Comparison of ENCODE assay signal across 28 cellular contexts in the genomic region with DNA sequence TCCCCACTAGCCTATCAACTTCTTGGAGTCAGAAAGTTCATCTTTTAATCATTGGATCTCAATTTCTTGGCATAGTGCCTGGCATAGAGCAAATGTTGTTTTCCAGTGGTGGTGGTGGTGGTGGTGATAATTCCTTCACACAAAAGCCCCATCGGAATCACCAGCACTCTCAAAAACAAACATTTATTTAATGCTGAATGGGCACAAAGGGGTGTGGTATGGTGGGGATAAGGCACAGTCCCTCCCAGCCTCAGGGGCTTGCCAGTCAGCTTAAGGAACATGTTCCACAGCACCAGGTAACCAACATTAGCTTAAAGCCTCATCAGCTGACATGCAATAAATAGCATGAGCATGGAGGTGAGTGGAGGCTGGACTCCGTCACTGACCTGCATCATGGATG. TPM values are rescaled to one million over a fixed set of nuclear protein-coding genes. Genes with fewer than 3 reads are reported as not detected.
DNase-seq lines count a peak whose midpoint lies in the region; ATAC-seq, FAIRE-seq and TF ChIP-seq lines count a peak whose summit lies in the region.
"Had no signal": no experiment of that assay in that cellular context is flagged by ENCODE, and none has a peak within 500 bp of the region (broad histone marks: within the 10 kb centered on the region; RNA-seq: fewer than 3 reads in every experiment).

No MANE protein-coding gene starts in this region.

- H4K20me1 ChIP-seq in HepG2 (ENCODE audit: insufficient read depth, low read length), result no peaks in the 10 kb centered on the region
- H4K20me1 ChIP-seq: BLaER1 had no signal

- TF ChIP-seq CTCF in HepG2 (CRISPR knock-in tag; IDR thresholded peaks at IDR 0.05) (no peak), right lobe of liver (IDR thresholded peaks at IDR 0.05) (no peak)

- BruUV-seq in HepG2 (replicated peaks; lab: Mats Ljungman, UMichigan), result no TSS peak

- no peak for TF ChIP-seq POLR2A in HepG2 (IDR thresholded peaks at IDR 0.05; ENCODE audit: insufficient read depth in 1 of 2, low read depth in 2 of 2, low read length in 2 of 2)
- no peak for TF ChIP-seq POLR2A in right lobe of liver (IDR thresholded peaks at IDR 0.05)

- in situ Hi-C loops in HepG2 (cut with HindIII; ENCODE audit: extremely low pct_ligation_motif_present, low pct_unique_long_range_greater_than_20kb), result no loop called here

- H3K9me3 ChIP-seq in HepG2 (ENCODE audit: low read length) (no peaks in the 10 kb centered on the region), right lobe of liver (no peaks in the 10 kb centered on the region), small intestine (ENCODE audit: control insufficient read depth, low read depth) (no peaks in the 10 kb centered on the region)
- H3K9me3 ChIP-seq: BE2C had no signal

- no peak for TF ChIP-seq RAD21 in HepG2 (CRISPR knock-in tag; IDR thresholded peaks at IDR 0.05)

- H3K27ac ChIP-seq in HepG2 (ENCODE audit: extremely low read length, insufficient read depth, low read length) (no peak overlapping the region), right lobe of liver (no peak overlapping the region), small intestine (ENCODE audit: low read depth in 1 of 2, low read length in 1 of 2) (no peak overlapping the region)
- H3K27ac ChIP-seq: 22Rv1, BLaER1 had no signal

- 36% methylated on average over 2 of the region's 2 CpGs for WGBS in HepG2 (ENCODE audit: low lambda C conversion rate)
- WGBS in right lobe of liver (ENCODE audit: insufficient coverage, low coverage, low lambda C conversion rate, missing lambda C conversion rate), result 75% methylated on average over 1 of the region's 2 CpGs
- 74 to 92% (median 79%) methylated on average over 2 of the region's 2 CpGs for WGBS in small intestine, 3 donors

- no peak overlapping the region for H2AFZ ChIP-seq in HepG2 (ENCODE audit: low read length)

- DNase-seq in HepG2 (ENCODE audit: low spot score) (no peak), right lobe of liver (no peak), small intestine (peak; percentile 11), T-helper 9 cell (no peak)
- DNase-seq in stimulated activated CD4-positive, alpha-beta T cell treated with anti-CD3 and anti-CD28 coated beads, Interleukin-12 subunit alpha, Interleukin-12 subunit beta, amount 100 ng/mL, for 4 hours, result no peak
- DNase-seq: ACHN; BE2C; C1 segment of cervical spinal cord; CD4-positive, alpha-beta memory T cell; CD4-positive, CD25-positive, alpha-beta regulatory T cell; CD8-positive, alpha-beta memory T cell; COR-L47; DMS 273 treated with DMSO at 0.1 percent for 48 hours; DMS153; DMS53; DMS79; DND-41; EL; GDM1 had no signal

- TF ChIP-seq EP300 in HepG2 (IDR thresholded peaks at IDR 0.05; ENCODE audit: low read depth in 2 of 2, low read length in 2 of 2), result no peak
- no peak for TF ChIP-seq EP300 in HepG2 (CRISPR knock-in tag; IDR thresholded peaks at IDR 0.05; ENCODE audit: borderline replicate concordance)

- ATAC-seq in HepG2, result no peak
- no peak for ATAC-seq in right lobe of liver
- ATAC-seq: GM12878 had no signal

- no peaks in the 10 kb centered on the region for H3K36me3 ChIP-seq in HepG2 (replicated peaks in 1 of 2; ENCODE audit: control insufficient read depth in 1 of 2, insufficient read depth in 2 of 2, low read length in 2 of 2)
- H3K36me3 ChIP-seq in right lobe of liver, result no peaks in the 10 kb centered on the region
- H3K36me3 ChIP-seq in small intestine (ENCODE audit: control insufficient read depth in 2 of 2, insufficient read depth in 2 of 2, low read length in 2 of 2), result no peaks in the 10 kb centered on the region
- H3K36me3 ChIP-seq: BE2C had no signal

- CTCF ChIA-PET in HepG2 (lab: Yijun Ruan, JAX; ENCODE audit: low intra/inter-chr PET ratio, low total read pairs), result no interaction called here

- FAIRE-seq in HepG2 (lab: Jason Lieb, UNC), result no peak
- no peak for FAIRE-seq in small intestine (lab: Jason Lieb, UNC)
- FAIRE-seq: GM12878, GM12892, GM18507 had no signal

- H3K4me3 ChIP-seq in HepG2 (replicated peaks in 1 of 3; ENCODE audit: insufficient read depth in 1 of 3, low read depth in 2 of 3, low read length in 3 of 3), result no peak overlapping the region
- H3K4me3 ChIP-seq in right lobe of liver, result no peak overlapping the region
- H3K4me3 ChIP-seq in small intestine (ENCODE audit: low read depth in 1 of 2, low read length in 2 of 2), result no peak overlapping the region
- H3K4me3 ChIP-seq: BLaER1, GM12878 had no signal

- H3K79me2 ChIP-seq in HepG2 (ENCODE audit: insufficient read depth, low read length), result no peaks in the 10 kb centered on the region

- intact Hi-C loops in HepG2 (cut with micrococcal nuclease; ENCODE audit: unreplicated experiment), result no loop called here
- intact Hi-C loops in right lobe of liver (cut with DNase I), result no loop called here

- H3K4me1 ChIP-seq in HepG2 (ENCODE audit: insufficient read depth, low read length) (peaks cover 13% of the 10 kb centered on the region), right lobe of liver (no peaks in the 10 kb centered on the region), small intestine (ENCODE audit: control insufficient read depth in 2 of 2, insufficient read depth in 1 of 2, low read depth in 1 of 2, low read length in 1 of 2) (peaks cover 0 to under 1% of the 10 kb centered on the region in 2 donors)
- H3K4me1 ChIP-seq: BE2C had no signal

- no peak overlapping the region for H3K9ac ChIP-seq in HepG2 (ENCODE audit: insufficient read depth, low read depth, low read length)
- H3K9ac ChIP-seq: BLaER1 had no signal

- POLR2A ChIA-PET in HepG2 (lab: Yijun Ruan, JAX), result no interaction called here

- peaks cover 1 to 12% of the 10 kb centered on the region in 2 experiments; a peak in 2 of 5 replicates for H3K27me3 ChIP-seq in HepG2 (ENCODE audit: control insufficient read depth in 1 of 2, insufficient read depth in 2 of 2, low read length in 2 of 2)
- H3K27me3 ChIP-seq in right lobe of liver, result no peaks in the 10 kb centered on the region
- no peaks in the 10 kb centered on the region for H3K27me3 ChIP-seq in small intestine (ENCODE audit: control insufficient read depth in 2 of 2, insufficient read depth in 2 of 2, low read length in 2 of 2)
- H3K27me3 ChIP-seq: BE2C, BLaER1 had no signal

- no peak overlapping the region for H3K4me2 ChIP-seq in HepG2 (ENCODE audit: low read depth, low read length)
- H3K4me2 ChIP-seq: BLaER1 had no signal

TF ChIP-seq in HepG2, 621 proteins besides CTCF, POLR2A, EP300 and RAD21:
- TF ChIP-seq MAFK (conservative IDR thresholded peaks at IDR 0.05 in 1 of 2, IDR thresholded peaks at IDR 0.05 in 1 of 2; ENCODE audit: low read length in 2 of 2) (peak; percentile 42 to 66; a peak in 2 of 4 replicates), PCBP1 (IDR thresholded peaks at IDR 0.05; ENCODE audit: borderline replicate concordance, low read depth, low read length) (no peak), MAFF (IDR thresholded peaks at IDR 0.05; ENCODE audit: low read depth, low read length) (peak; percentile 51)
- TF ChIP-seq, protein P1, sequence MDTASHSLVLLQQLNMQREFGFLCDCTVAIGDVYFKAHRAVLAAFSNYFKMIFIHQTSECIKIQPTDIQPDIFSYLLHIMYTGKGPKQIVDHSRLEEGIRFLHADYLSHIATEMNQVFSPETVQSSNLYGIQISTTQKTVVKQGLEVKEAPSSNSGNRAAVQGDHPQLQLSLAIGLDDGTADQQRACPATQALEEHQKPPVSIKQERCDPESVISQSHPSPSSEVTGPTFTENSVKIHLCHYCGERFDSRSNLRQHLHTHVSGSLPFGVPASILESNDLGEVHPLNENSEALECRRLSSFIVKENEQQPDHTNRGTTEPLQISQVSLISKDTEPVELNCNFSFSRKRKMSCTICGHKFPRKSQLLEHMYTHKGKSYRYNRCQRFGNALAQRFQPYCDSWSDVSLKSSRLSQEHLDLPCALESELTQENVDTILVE (CRISPR knock-in tag; IDR thresholded peaks at IDR 0.05), result no peak
TF ChIP-seq in HepG2: peak in this region for 2.

RNA-seq across cellular contexts. Expression of a gene that starts 56.6 kb away (rescaled TPM):
- total RNA-seq in HepG2 (2016; rRNA removed; fragmentation: Illumina TruSeq; extraction: Trizol) (not detected in 2 replicates), right lobe of liver (not detected)
- not detected in 2 replicates for total RNA-seq in HepG2 (2016; cell fraction: cytosol; rRNA removed; fragmentation: Illumina TruSeq; extraction: Trizol; ENCODE audit: low read depth)
- not detected in 2 replicates for total RNA-seq in HepG2 (2016; cell fraction: insoluble cytoplasmic fraction; rRNA removed; fragmentation: Illumina TruSeq; extraction: Trizol)
- total RNA-seq in HepG2 (2016; cell fraction: membrane; rRNA removed; fragmentation: Illumina TruSeq; extraction: Trizol), result not detected in 2 replicates
- not detected in 2 replicates for total RNA-seq in HepG2 (2016; cell fraction: nucleus; rRNA removed; fragmentation: Illumina TruSeq; extraction: Trizol)
- polyA plus RNA-seq in HepG2 (2011; rRNA removed) (not detected in 2 replicates), small intestine (1 to 10 TPM; 1.9 to 2.9 (median 2.2) TPM)
- polyA plus RNA-seq in HepG2 (2011; cell fraction: cytosol; rRNA removed), result not detected in 2 replicates
- polyA plus RNA-seq in HepG2 (2011; cell fraction: nucleus; rRNA removed), result not detected in 2 replicates
- not detected in 2 replicates for polyA plus RNA-seq in HepG2 (2012)
- not detected in 2 replicates for polyA plus RNA-seq in HepG2 (2016; cell fraction: cytosol; fragmentation: Illumina TruSeq; extraction: Trizol; ENCODE audit: low read depth)
- not detected in 2 replicates for polyA plus RNA-seq in HepG2 (2016; cell fraction: insoluble cytoplasmic fraction; fragmentation: Illumina TruSeq; extraction: Trizol; ENCODE audit: low read depth)
- polyA plus RNA-seq in HepG2 (2016; cell fraction: membrane; fragmentation: Illumina TruSeq; extraction: Trizol; ENCODE audit: low read depth), result not detected in 2 replicates
- not detected in 2 replicates for polyA plus RNA-seq in HepG2 (2016; cell fraction: nucleus; fragmentation: Illumina TruSeq; extraction: Trizol; ENCODE audit: insufficient read depth, low read depth)
- not detected in 2 replicates for polyA minus RNA-seq in HepG2 (2011; rRNA and poly(A)+ RNA removed; ENCODE audit: low replicate concordance)
- not detected in 2 replicates for polyA minus RNA-seq in HepG2 (2011; cell fraction: cytosol; rRNA and poly(A)+ RNA removed)
- not detected in 2 replicates for polyA minus RNA-seq in HepG2 (2011; cell fraction: nucleus; rRNA and poly(A)+ RNA removed)
- total RNA-seq: A172; A673; CD4-positive, alpha-beta memory T cell; CD4-positive, CD25-positive, alpha-beta regulatory T cell; CD8-positive, alpha-beta memory T cell; G401 had no signal
- polyA plus RNA-seq: AG04450; CD4-positive, alpha-beta memory T cell; CD4-positive, CD25-positive, alpha-beta regulatory T cell; CD8-positive, alpha-beta memory T cell had no signal
